ENCODE assay signal across 18 cellular contexts in the genomic region with DNA sequence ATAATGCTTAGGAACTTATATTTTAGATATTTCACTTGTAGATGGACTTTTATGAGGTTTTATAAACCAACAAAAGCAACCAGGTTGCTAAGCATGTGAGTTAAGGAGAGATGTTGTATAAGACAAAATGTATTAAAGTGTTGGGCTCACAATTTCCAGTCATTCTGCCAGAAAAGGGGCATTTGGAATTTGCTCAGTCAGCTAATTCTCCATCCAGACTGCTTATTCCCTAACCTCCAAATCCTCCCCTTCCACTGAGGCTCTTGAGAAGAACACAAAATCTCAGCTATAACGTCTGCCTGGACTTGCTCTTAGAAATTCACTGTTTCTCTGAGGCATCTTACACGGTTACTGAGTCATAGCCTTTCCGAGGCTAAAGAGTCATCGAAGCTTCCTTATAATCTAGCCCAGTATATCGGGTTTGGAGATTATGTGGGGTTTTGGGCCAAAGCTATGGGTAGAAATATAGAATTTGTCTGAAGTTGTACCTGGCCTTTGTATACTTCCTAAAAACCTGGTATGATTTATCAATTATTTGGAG.
"Had no signal": no experiment of that assay in that cellular context is flagged by ENCODE, and none has a peak within 500 bp of the region (broad histone marks: within the 10 kb centered on the region; RNA-seq: fewer than 3 reads in every experiment).

No MANE protein-coding gene starts in this region.

- H3K36me3 ChIP-seq: esophagus muscularis mucosa, prostate gland, right atrium auricular region, vagina had no signal

- H3K4me1 ChIP-seq: esophagus muscularis mucosa, prostate gland, right atrium auricular region, vagina had no signal

- H3K27ac ChIP-seq: esophagus muscularis mucosa, prostate gland, right atrium auricular region, vagina had no signal

- H3K27me3 Mint-ChIP-seq: activated CD4-positive, alpha-beta T cell treated with anti-CD3 and anti-CD28 coated beads, Interleukin-2, amount 10 ng/mL, durations not matched to agents 24 days and 14 days; activated CD8-positive, alpha-beta T cell treated with anti-CD3 and anti-CD28 coated beads for 36 hours; activated naive CD8-positive, alpha-beta T cell treated with anti-CD3 and anti-CD28 coated beads, Interleukin-2, amount 10 ng/mL, durations not matched to agents 7 days and 5 days; activated T-helper 17 cell treated with anti-CD3 and anti-CD28 coated beads, Interleukin-2, amount 50 U/mL, for 72 hours; stimulated activated naive CD8-positive, alpha-beta T cell treated with anti-CD3 and anti-CD28 coated beads, Interleukin-15, Interleukin-2, amounts not matched to agents 100 ng/mL and 50 ng/mL, for 24 hours had no signal

- H3K9me3 Mint-ChIP-seq: activated CD4-positive, alpha-beta T cell treated with anti-CD3 and anti-CD28 coated beads, Interleukin-2, amount 10 ng/mL, durations not matched to agents 24 days and 14 days; memory B cell had no signal

- H3K27ac Mint-ChIP-seq: activated CD4-positive, alpha-beta T cell treated with anti-CD3 and anti-CD28 coated beads, Interleukin-2, amount 10 ng/mL, durations not matched to agents 24 days and 14 days; activated CD8-positive, alpha-beta T cell treated with anti-CD3 and anti-CD28 coated beads for 36 hours; activated naive CD8-positive, alpha-beta T cell treated with anti-CD3 and anti-CD28 coated beads, Interleukin-2, amount 10 ng/mL, durations not matched to agents 7 days and 5 days; activated T-helper 17 cell treated with anti-CD3 and anti-CD28 coated beads, Interleukin-2, amount 50 U/mL, for 72 hours; memory B cell; stimulated activated naive CD8-positive, alpha-beta T cell treated with anti-CD3 and anti-CD28 coated beads, Interleukin-15, Interleukin-2, amounts not matched to agents 100 ng/mL and 50 ng/mL, for 24 hours had no signal

- H3K4me1 Mint-ChIP-seq: activated CD4-positive, alpha-beta T cell treated with anti-CD3 and anti-CD28 coated beads, Interleukin-2, amount 10 ng/mL, durations not matched to agents 24 days and 14 days; activated naive CD8-positive, alpha-beta T cell treated with anti-CD3 and anti-CD28 coated beads, Interleukin-2, amount 10 ng/mL, durations not matched to agents 7 days and 5 days; activated T-helper 17 cell treated with anti-CD3 and anti-CD28 coated beads, Interleukin-2, amount 50 U/mL, for 72 hours; memory B cell had no signal

- H3K4me3 ChIP-seq: esophagus muscularis mucosa, prostate gland, right atrium auricular region, vagina had no signal

- H3K36me3 Mint-ChIP-seq: activated naive CD8-positive, alpha-beta T cell treated with anti-CD3 and anti-CD28 coated beads, Interleukin-2, amount 10 ng/mL, durations not matched to agents 7 days and 5 days; memory B cell had no signal

- ATAC-seq: activated CD8-positive, alpha-beta T cell treated with anti-CD3 and anti-CD28 coated beads for 36 hours; activated T-helper 17 cell treated with anti-CD3 and anti-CD28 coated beads, Interleukin-2, amount 50 U/mL, for 72 hours; left ventricle myocardium superior had no signal

- H3K4me3 Mint-ChIP-seq: activated CD4-positive, alpha-beta T cell treated with anti-CD3 and anti-CD28 coated beads, Interleukin-2, amount 10 ng/mL, durations not matched to agents 24 days and 14 days; activated CD8-positive, alpha-beta T cell treated with anti-CD3 and anti-CD28 coated beads for 36 hours; activated naive CD8-positive, alpha-beta T cell treated with anti-CD3 and anti-CD28 coated beads, Interleukin-2, amount 10 ng/mL, durations not matched to agents 7 days and 5 days; activated T-helper 17 cell treated with anti-CD3 and anti-CD28 coated beads, Interleukin-2, amount 50 U/mL, for 72 hours; memory B cell; stimulated activated naive CD8-positive, alpha-beta T cell treated with anti-CD3 and anti-CD28 coated beads, Interleukin-15, Interleukin-2, amounts not matched to agents 100 ng/mL and 50 ng/mL, for 24 hours had no signal

- H3K27me3 ChIP-seq: esophagus muscularis mucosa, right atrium auricular region, vagina had no signal

- DNase-seq: activated CD4-positive, alpha-beta T cell treated with anti-CD3 and anti-CD28 coated beads, Interleukin-2, amount 10 ng/mL, durations not matched to agents 24 days and 14 days; activated CD4-positive, CD25-positive, alpha-beta regulatory T cell; activated CD8-positive, alpha-beta T cell treated with anti-CD3 and anti-CD28 coated beads for 36 hours; activated naive CD4-positive, alpha-beta T cell; activated naive CD8-positive, alpha-beta T cell treated with anti-CD3 and anti-CD28 coated beads, Interleukin-2, amount 10 ng/mL, durations not matched to agents 7 days and 5 days; activated T-cell treated with anti-CD3 and anti-CD28 coated beads, Interleukin-2, amount 50 U/mL, for 1 hour; cerebellar nuclear complex; cortex of kidney; left ventricle myocardium superior; T-helper 9 cell; trophoblast cell had no signal

- H3K9me3 ChIP-seq: esophagus muscularis mucosa, prostate gland, right atrium auricular region, vagina had no signal
